ENCODE assay signal across 2 cellular contexts in genomic region chr5:81646469-81646868, GRCh38.
TF ChIP-seq lines count a peak whose summit lies in the region.

No MANE protein-coding gene starts in this region.

TF ChIP-seq in HepG2, 621 proteins besides CTCF, POLR2A, EP300 and RAD21 (continued from another document):
- peak; percentile 78 for TF ChIP-seq ATF7 (IDR thresholded peaks at IDR 0.05)
- TF ChIP-seq ATF7 (CRISPR knock-in tag; IDR thresholded peaks at IDR 0.05) = no peak
- no peak for TF ChIP-seq KLF16 (CRISPR knock-in tag; IDR thresholded peaks at IDR 0.05)
- no peak for TF ChIP-seq SP5 (CRISPR knock-in tag; IDR thresholded peaks at IDR 0.05; ENCODE audit: borderline replicate concordance, low read depth)
- TF ChIP-seq ZKSCAN5 (CRISPR knock-in tag; IDR thresholded peaks at IDR 0.05) = no peak
- TF ChIP-seq MAX (IDR thresholded peaks at IDR 0.05) = no peak
- no peak for TF ChIP-seq NFKBIZ (CRISPR knock-in tag; IDR thresholded peaks at IDR 0.05)
- no peak for TF ChIP-seq MZF1 (CRISPR knock-in tag; IDR thresholded peaks at IDR 0.05; ENCODE audit: borderline replicate concordance)

TF ChIP-seq in K562, 482 proteins besides CTCF, POLR2A, EP300 and RAD21:
- TF ChIP-seq ATF3 (IDR thresholded peaks at IDR 0.05) (0 out of 2 replicates have a peak, but pooled peaks have one; percentile 17), ATF3 (CRISPR knock-in tag; conservative IDR thresholded peaks at IDR 0.05) (no peak), ZNF316 (IDR thresholded peaks at IDR 0.05) (no peak)
